1 cellular context compared by ENCODE assay signal in the genomic region with DNA sequence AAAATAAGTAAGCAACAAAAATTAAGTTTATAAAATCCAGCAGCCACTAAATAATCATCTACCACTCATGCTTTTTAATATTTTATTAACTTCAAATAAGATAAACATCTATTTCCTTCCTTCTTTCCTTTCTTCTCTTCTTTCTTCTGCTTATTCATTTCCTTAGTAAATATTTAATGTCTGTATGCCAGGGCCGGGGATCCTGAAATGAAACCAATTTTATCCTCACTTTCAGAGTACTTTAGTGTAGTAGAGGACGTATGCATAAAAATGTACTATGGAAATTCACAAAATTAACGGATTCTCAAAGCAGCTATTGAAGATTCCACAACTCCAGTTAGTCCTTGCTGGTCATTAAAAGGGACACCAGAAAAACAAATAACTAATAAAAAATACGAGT.
TF ChIP-seq lines count a peak whose summit lies in the region.

No MANE protein-coding gene starts in this region.

TF ChIP-seq in WTC11, 78 proteins besides CTCF, POLR2A, EP300 and RAD21 (continued from another document):
- TF ChIP-seq ATF2 (CRISPR knock-in tag; IDR thresholded peaks at IDR 0.05; ENCODE audit: borderline replicate concordance, low read depth), result no peak
- TF ChIP-seq ZSCAN18 (CRISPR knock-in tag; IDR thresholded peaks at IDR 0.05), result no peak
- TF ChIP-seq, protein P1, sequence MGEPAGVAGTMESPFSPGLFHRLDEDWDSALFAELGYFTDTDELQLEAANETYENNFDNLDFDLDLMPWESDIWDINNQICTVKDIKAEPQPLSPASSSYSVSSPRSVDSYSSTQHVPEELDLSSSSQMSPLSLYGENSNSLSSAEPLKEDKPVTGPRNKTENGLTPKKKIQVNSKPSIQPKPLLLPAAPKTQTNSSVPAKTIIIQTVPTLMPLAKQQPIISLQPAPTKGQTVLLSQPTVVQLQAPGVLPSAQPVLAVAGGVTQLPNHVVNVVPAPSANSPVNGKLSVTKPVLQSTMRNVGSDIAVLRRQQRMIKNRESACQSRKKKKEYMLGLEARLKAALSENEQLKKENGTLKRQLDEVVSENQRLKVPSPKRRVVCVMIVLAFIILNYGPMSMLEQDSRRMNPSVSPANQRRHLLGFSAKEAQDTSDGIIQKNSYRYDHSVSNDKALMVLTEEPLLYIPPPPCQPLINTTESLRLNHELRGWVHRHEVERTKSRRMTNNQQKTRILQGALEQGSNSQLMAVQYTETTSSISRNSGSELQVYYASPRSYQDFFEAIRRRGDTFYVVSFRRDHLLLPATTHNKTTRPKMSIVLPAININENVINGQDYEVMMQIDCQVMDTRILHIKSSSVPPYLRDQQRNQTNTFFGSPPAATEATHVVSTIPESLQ (CRISPR knock-in tag; IDR thresholded peaks at IDR 0.05), result no peak
- TF ChIP-seq ZNF219 (CRISPR knock-in tag; IDR thresholded peaks at IDR 0.05; ENCODE audit: borderline replicate concordance), result no peak
- TF ChIP-seq TEAD4 (CRISPR knock-in tag; IDR thresholded peaks at IDR 0.05), result no peak
- TF ChIP-seq NFATC4 (CRISPR knock-in tag; IDR thresholded peaks at IDR 0.05), result no peak
- no peak for TF ChIP-seq TP53 (CRISPR knock-in tag; IDR thresholded peaks at IDR 0.05)
- TF ChIP-seq, protein P2, sequence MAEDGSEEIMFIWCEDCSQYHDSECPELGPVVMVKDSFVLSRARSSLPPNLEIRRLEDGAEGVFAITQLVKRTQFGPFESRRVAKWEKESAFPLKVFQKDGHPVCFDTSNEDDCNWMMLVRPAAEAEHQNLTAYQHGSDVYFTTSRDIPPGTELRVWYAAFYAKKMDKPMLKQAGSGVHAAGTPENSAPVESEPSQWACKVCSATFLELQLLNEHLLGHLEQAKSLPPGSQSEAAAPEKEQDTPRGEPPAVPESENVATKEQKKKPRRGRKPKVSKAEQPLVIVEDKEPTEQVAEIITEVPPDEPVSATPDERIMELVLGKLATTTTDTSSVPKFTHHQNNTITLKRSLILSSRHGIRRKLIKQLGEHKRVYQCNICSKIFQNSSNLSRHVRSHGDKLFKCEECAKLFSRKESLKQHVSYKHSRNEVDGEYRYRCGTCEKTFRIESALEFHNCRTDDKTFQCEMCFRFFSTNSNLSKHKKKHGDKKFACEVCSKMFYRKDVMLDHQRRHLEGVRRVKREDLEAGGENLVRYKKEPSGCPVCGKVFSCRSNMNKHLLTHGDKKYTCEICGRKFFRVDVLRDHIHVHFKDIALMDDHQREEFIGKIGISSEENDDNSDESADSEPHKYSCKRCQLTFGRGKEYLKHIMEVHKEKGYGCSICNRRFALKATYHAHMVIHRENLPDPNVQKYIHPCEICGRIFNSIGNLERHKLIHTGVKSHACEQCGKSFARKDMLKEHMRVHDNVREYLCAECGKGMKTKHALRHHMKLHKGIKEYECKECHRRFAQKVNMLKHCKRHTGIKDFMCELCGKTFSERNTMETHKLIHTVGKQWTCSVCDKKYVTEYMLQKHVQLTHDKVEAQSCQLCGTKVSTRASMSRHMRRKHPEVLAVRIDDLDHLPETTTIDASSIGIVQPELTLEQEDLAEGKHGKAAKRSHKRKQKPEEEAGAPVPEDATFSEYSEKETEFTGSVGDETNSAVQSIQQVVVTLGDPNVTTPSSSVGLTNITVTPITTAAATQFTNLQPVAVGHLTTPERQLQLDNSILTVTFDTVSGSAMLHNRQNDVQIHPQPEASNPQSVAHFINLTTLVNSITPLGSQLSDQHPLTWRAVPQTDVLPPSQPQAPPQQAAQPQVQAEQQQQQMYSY (CRISPR knock-in tag; IDR thresholded peaks at IDR 0.05), result no peak
- no peak for TF ChIP-seq NFE2L1 (CRISPR knock-in tag; IDR thresholded peaks at IDR 0.05)
- TF ChIP-seq, protein P3, sequence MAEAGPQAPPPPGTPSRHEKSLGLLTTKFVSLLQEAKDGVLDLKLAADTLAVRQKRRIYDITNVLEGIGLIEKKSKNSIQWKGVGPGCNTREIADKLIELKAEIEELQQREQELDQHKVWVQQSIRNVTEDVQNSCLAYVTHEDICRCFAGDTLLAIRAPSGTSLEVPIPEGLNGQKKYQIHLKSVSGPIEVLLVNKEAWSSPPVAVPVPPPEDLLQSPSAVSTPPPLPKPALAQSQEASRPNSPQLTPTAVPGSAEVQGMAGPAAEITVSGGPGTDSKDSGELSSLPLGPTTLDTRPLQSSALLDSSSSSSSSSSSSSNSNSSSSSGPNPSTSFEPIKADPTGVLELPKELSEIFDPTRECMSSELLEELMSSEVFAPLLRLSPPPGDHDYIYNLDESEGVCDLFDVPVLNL (CRISPR knock-in tag; IDR thresholded peaks at IDR 0.05; ENCODE audit: borderline replicate concordance, low read depth), result no peak
- TF ChIP-seq SMAD4 (CRISPR knock-in tag; IDR thresholded peaks at IDR 0.05), result no peak
